Comparison of ENCODE assay signal across 8 cellular contexts in the genomic region with DNA sequence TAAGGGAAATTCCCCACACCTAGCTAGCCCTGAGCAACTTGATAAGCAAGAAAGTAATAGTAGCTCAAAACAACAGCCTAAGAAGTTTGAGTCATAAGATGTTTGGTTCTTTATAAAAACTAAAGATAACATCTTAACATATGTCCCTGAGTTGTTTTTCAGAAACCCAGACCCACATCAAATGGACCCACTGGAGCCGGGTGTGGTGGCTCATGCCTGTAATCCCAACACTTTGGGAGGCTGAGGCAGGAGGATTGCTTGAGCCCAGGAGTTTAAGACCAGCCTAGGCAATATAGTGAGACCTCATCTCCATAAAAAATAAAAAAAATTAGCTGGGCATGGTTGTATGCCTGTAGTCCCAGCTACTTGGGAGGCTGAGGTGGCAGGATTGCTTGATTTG. TPM values are rescaled to one million over a fixed set of nuclear protein-coding genes. Genes with fewer than 3 reads are reported as not detected.
DNase-seq lines count a peak whose midpoint lies in the region; ATAC-seq and TF ChIP-seq lines count a peak whose summit lies in the region.
"Not testable (repeated sequence)": the region's sequence is repeated elsewhere in the genome, so short reads cannot be mapped to it uniquely, and the experiment has no call there.

No MANE protein-coding gene starts in this region.

- CTCF ChIA-PET in CD4-positive, alpha-beta T cell (lab: Charles Lee) = not testable (repeated sequence)
- CTCF ChIA-PET in activated CD8-positive, alpha-beta T cell treated with anti-CD3 and anti-CD28 coated beads for 36 hours (lab: Charles Lee) = interaction anchor here (0.9 to 2.2 kb wide), 5 partner anchors 18 to 223 kb away, joined by 3 to 10 read pairs (median 3); no protein-coding TSS in a partner anchor

- peaks cover 10% of the 10 kb centered on the region for H3K79me2 ChIP-seq in neural progenitor cell (ENCODE audit: low read depth)

- not testable (repeated sequence) for H3K4me3 ChIP-seq in neural progenitor cell

- H3K4me1 Mint-ChIP-seq in CD4-positive, alpha-beta T cell (ENCODE audit: low read depth) = peaks cover 21% of the 10 kb centered on the region
- peaks cover 14% of the 10 kb centered on the region for H3K4me1 Mint-ChIP-seq in T-helper 2 cell treated with Interferon-gamma antibody and Interleukin-4, amounts not matched to agents 5 μg/mL and 100 μg/mL, for 36 hours (ENCODE audit: low read depth)
- peaks cover 15% of the 10 kb centered on the region for H3K4me1 Mint-ChIP-seq in activated CD8-positive, alpha-beta T cell treated with anti-CD3 and anti-CD28 coated beads for 36 hours (ENCODE audit: low read depth)
- H3K4me1 Mint-ChIP-seq in activated naive CD8-positive, alpha-beta T cell treated with anti-CD3 and anti-CD28 coated beads for 36 hours = peaks cover 18% of the 10 kb centered on the region
- H3K4me1 Mint-ChIP-seq in neural progenitor cell = not testable (repeated sequence)

- not testable (repeated sequence) for ATAC-seq in CD4-positive, alpha-beta T cell (ENCODE audit: poor library complexity); activated CD8-positive, alpha-beta T cell treated with anti-CD3 and anti-CD28 coated beads for 36 hours

- H3K4me1 ChIP-seq in neural progenitor cell = not testable (repeated sequence)

- TF ChIP-seq CTCF in CD4-positive, alpha-beta T cell (IDR thresholded peaks at IDR 0.05); activated CD8-positive, alpha-beta T cell treated with anti-CD3 and anti-CD28 coated beads for 36 hours (IDR thresholded peaks at IDR 0.05); neural progenitor cell (IDR thresholded peaks at IDR 0.05): not testable (repeated sequence)

- H3K4me2 ChIP-seq in neural progenitor cell = not testable (repeated sequence)

- not testable (repeated sequence) for H3K27me3 ChIP-seq in CD4-positive, alpha-beta T cell (ENCODE audit: control insufficient read depth, insufficient read depth, low read length); neural progenitor cell

- not testable (repeated sequence) for H3K27ac ChIP-seq in CD4-positive, alpha-beta T cell (ENCODE audit: low read depth, low read length); neural progenitor cell

- H3K36me3 Mint-ChIP-seq in CD4-positive, alpha-beta T cell (ENCODE audit: low read depth); T-helper 2 cell treated with Interferon-gamma antibody and Interleukin-4, amounts not matched to agents 5 μg/mL and 100 μg/mL, for 36 hours (ENCODE audit: low read depth); activated CD8-positive, alpha-beta T cell treated with anti-CD3 and anti-CD28 coated beads for 36 hours (ENCODE audit: low read depth); activated naive CD8-positive, alpha-beta T cell treated with anti-CD3 and anti-CD28 coated beads for 36 hours; neural progenitor cell: not testable (repeated sequence)

- POLR2A ChIA-PET in CD4-positive, alpha-beta T cell (lab: Charles Lee) = interaction anchor here (2.2 kb wide), 1 partner anchor 13 kb away, joined by 7 read pairs; the partner anchor contains the start of gene SEC24A
- POLR2A ChIA-PET in activated CD8-positive, alpha-beta T cell treated with anti-CD3 and anti-CD28 coated beads for 36 hours (lab: Charles Lee) = interaction anchor here (1.2 to 2.4 kb wide), 4 partner anchors 9 to 123 kb away, joined by 3 to 14 read pairs (median 6); partner anchors contain the start of genes DDX46 and SEC24A

- H3K9ac ChIP-seq in neural progenitor cell = not testable (repeated sequence)

- H2AFZ ChIP-seq in neural progenitor cell (replicated peaks) = peak overlapping the region; percentile 3

- H3K9me3 Mint-ChIP-seq in CD4-positive, alpha-beta T cell; T-helper 2 cell treated with Interferon-gamma antibody and Interleukin-4, amounts not matched to agents 5 μg/mL and 100 μg/mL, for 36 hours; activated CD8-positive, alpha-beta T cell treated with anti-CD3 and anti-CD28 coated beads for 36 hours; activated naive CD8-positive, alpha-beta T cell treated with anti-CD3 and anti-CD28 coated beads for 36 hours; neural progenitor cell: not testable (repeated sequence)

- peak overlapping the region; percentile 77 for H3K4me3 Mint-ChIP-seq in CD4-positive, alpha-beta T cell
- peak overlapping the region; percentile 28 for H3K4me3 Mint-ChIP-seq in T-helper 2 cell treated with Interferon-gamma antibody and Interleukin-4, amounts not matched to agents 5 μg/mL and 100 μg/mL, for 36 hours
- H3K4me3 Mint-ChIP-seq in activated CD8-positive, alpha-beta T cell treated with anti-CD3 and anti-CD28 coated beads for 36 hours; activated naive CD8-positive, alpha-beta T cell treated with anti-CD3 and anti-CD28 coated beads for 36 hours; neural progenitor cell: not testable (repeated sequence)

- not testable (repeated sequence) for H3F3A ChIP-seq in neural progenitor cell (ENCODE audit: low read depth)

- H3K9me3 ChIP-seq in CD4-positive, alpha-beta T cell (ENCODE audit: control insufficient read depth, low read length); neural progenitor cell (ENCODE audit: low read depth): not testable (repeated sequence)

- H4K20me1 ChIP-seq in neural progenitor cell (ENCODE audit: low read depth) = not testable (repeated sequence)

- not testable (repeated sequence) for H3K27me3 Mint-ChIP-seq in CD4-positive, alpha-beta T cell; T-helper 2 cell treated with Interferon-gamma antibody and Interleukin-4, amounts not matched to agents 5 μg/mL and 100 μg/mL, for 36 hours (ENCODE audit: low read depth); activated CD8-positive, alpha-beta T cell treated with anti-CD3 and anti-CD28 coated beads for 36 hours; activated naive CD8-positive, alpha-beta T cell treated with anti-CD3 and anti-CD28 coated beads for 36 hours; neural progenitor cell (ENCODE audit: insufficient read depth, low read depth)

- peak overlapping the region; percentile 39 for H3K27ac Mint-ChIP-seq in CD4-positive, alpha-beta T cell
- H3K27ac Mint-ChIP-seq in T-helper 2 cell treated with Interferon-gamma antibody and Interleukin-4, amounts not matched to agents 5 μg/mL and 100 μg/mL, for 36 hours = peak overlapping the region; percentile 46
- peak overlapping the region; percentile 4 for H3K27ac Mint-ChIP-seq in activated CD8-positive, alpha-beta T cell treated with anti-CD3 and anti-CD28 coated beads for 36 hours
- H3K27ac Mint-ChIP-seq in activated naive CD8-positive, alpha-beta T cell treated with anti-CD3 and anti-CD28 coated beads for 36 hours = peak overlapping the region; percentile 4
- not testable (repeated sequence) for H3K27ac Mint-ChIP-seq in neural progenitor cell

- intact Hi-C loops in CD4-positive, alpha-beta T cell (cut with DNase I, micrococcal nuclease); activated CD8-positive, alpha-beta T cell treated with anti-CD3 and anti-CD28 coated beads for 36 hours (cut with micrococcal nuclease): not testable (repeated sequence)

- DNase-seq in CD4-positive, alpha-beta T cell; T-helper 2 cell treated with Interferon-gamma antibody and Interleukin-4, amounts not matched to agents 5 μg/mL and 100 μg/mL, for 36 hours (ENCODE audit: low spot score); activated CD8-positive, alpha-beta T cell treated with anti-CD3 and anti-CD28 coated beads for 36 hours; activated naive CD8-positive, alpha-beta T cell treated with anti-CD3 and anti-CD28 coated beads for 36 hours; neural progenitor cell (ENCODE audit: low spot score): not testable (repeated sequence)
- DNase-seq in activated effector memory CD4-positive, alpha-beta T cell treated with anti-CD3 and anti-CD28 coated beads, Interleukin-2, amount 50 U/mL, for 16 hours = peak; percentile 62
- peak; percentile 14 for DNase-seq in islet precursor cell
- peak; percentile 2 for DNase-seq in stimulated activated naive CD4-positive, alpha-beta T cell treated with Interleukin-2 at 50 U/mL for 16 hours (lab: John Stamatoyannopoulos, UW)

- not testable (repeated sequence) for H3K36me3 ChIP-seq in neural progenitor cell

RNA-seq across cellular contexts. Expression of gene SAR1B, which starts 2.7 kb away (rescaled TPM):
- 10 to 100 TPM; 36.2 to 40.1 TPM for total RNA-seq in CD4-positive, alpha-beta T cell
- 10 to 100 TPM; 49.7 to 55.4 TPM for total RNA-seq in activated CD8-positive, alpha-beta T cell treated with anti-CD3 and anti-CD28 coated beads for 36 hours
- total RNA-seq in activated naive CD8-positive, alpha-beta T cell treated with anti-CD3 and anti-CD28 coated beads for 36 hours = 10 to 100 TPM; 50.0 to 54.2 TPM
- total RNA-seq in neural progenitor cell (ENCODE audit: low replicate concordance) = 28.9 and 31.4 TPM in 2 replicates

RNA-seq across cellular contexts. Expression of gene SEC24A, which starts 13.2 kb away (rescaled TPM):
- 10 to 100 TPM; 11.7 to 12.3 TPM for total RNA-seq in CD4-positive, alpha-beta T cell
- 10 to 100 TPM; 29.3 to 30.5 TPM for total RNA-seq in activated CD8-positive, alpha-beta T cell treated with anti-CD3 and anti-CD28 coated beads for 36 hours
- total RNA-seq in activated naive CD8-positive, alpha-beta T cell treated with anti-CD3 and anti-CD28 coated beads for 36 hours = 10 to 100 TPM; 22.6 to 24.2 TPM
- total RNA-seq in neural progenitor cell (ENCODE audit: low replicate concordance) = 12.7 and 14.3 TPM in 2 replicates
